ENCODE assay signal across 21 cellular contexts in genomic region chr10:12262278-12262981, GRCh38.
DNase-seq lines count a peak whose midpoint lies in the region; ATAC-seq, FAIRE-seq and TF ChIP-seq lines count a peak whose summit lies in the region.
"Had no signal": no experiment of that assay in that cellular context is flagged by ENCODE, and none has a peak within 500 bp of the region (broad histone marks: within the 10 kb centered on the region; RNA-seq: fewer than 3 reads in every experiment).

No MANE protein-coding gene starts in this region.

- no peak for TF ChIP-seq CTCF in GM12865 (IDR thresholded peaks at IDR 0.05; ENCODE audit: insufficient read depth, low read depth, low read length, missing control alignments)
- TF ChIP-seq CTCF in HepG2 (CRISPR knock-in tag; IDR thresholded peaks at IDR 0.05): no peak

- no peaks in the 10 kb centered on the region for H3K9me3 Mint-ChIP-seq in CD4-positive, alpha-beta memory T cell
- H3K9me3 Mint-ChIP-seq: T-cell had no signal

- CTCF ChIA-PET in CD4-positive, alpha-beta memory T cell (lab: Charles Lee; ENCODE audit: partially characterized antibody): interaction anchor here (1.0 to 10.1 kb wide), 11 partner anchors 47 to 447 kb away, joined by 3 to 240 read pairs (median 4); partner anchors contain the start of gene CAMK1D
- CTCF ChIA-PET in HepG2 (lab: Yijun Ruan, JAX; ENCODE audit: low intra/inter-chr PET ratio, low total read pairs): interaction anchor here (0.8 kb wide), 1 partner anchor 394 kb away, joined by 3 read pairs; no protein-coding TSS in a partner anchor

- H3K9ac ChIP-seq in HepG2 (ENCODE audit: insufficient read depth, low read depth, low read length) (no peak overlapping the region), Karpas-422 (ENCODE audit: low read length) (no peak overlapping the region)

- H3K36me3 Mint-ChIP-seq in CD4-positive, alpha-beta memory T cell: peaks cover 0 to 9% of the 10 kb centered on the region in 2 donors

- H2AFZ ChIP-seq in HepG2 (ENCODE audit: low read length) (no peak overlapping the region), Karpas-422 (ENCODE audit: low read length) (no peak overlapping the region)

- no peaks in the 10 kb centered on the region for H3K27me3 ChIP-seq in CD4-positive, alpha-beta memory T cell (ENCODE audit: insufficient read depth, low read length)
- H3K27me3 ChIP-seq in HepG2 (ENCODE audit: control insufficient read depth in 1 of 2, insufficient read depth in 2 of 2, low read length in 2 of 2): no peaks in the 10 kb centered on the region; a peak in 1 of 5 replicates
- H3K27me3 ChIP-seq in Karpas-422 (ENCODE audit: low read length): no peaks in the 10 kb centered on the region
- H3K27me3 ChIP-seq: MG63, uterus had no signal

- no TSS peak for BruUV-seq in HepG2 (replicated peaks; lab: Mats Ljungman, UMichigan)

- intact Hi-C loops in CD4-positive, alpha-beta memory T cell (cut with micrococcal nuclease): no loop called here
- intact Hi-C loops in HepG2 (cut with micrococcal nuclease; ENCODE audit: unreplicated experiment): no loop called here

- no peak overlapping the region for H3K4me2 ChIP-seq in HepG2 (ENCODE audit: low read depth, low read length)
- no peak overlapping the region for H3K4me2 ChIP-seq in Karpas-422 (ENCODE audit: low read depth, low read length, poor library complexity, severe bottlenecking)

- H3K36me3 ChIP-seq in CD4-positive, alpha-beta memory T cell (ENCODE audit: insufficient read depth, low read length): no peaks in the 10 kb centered on the region
- H3K36me3 ChIP-seq in HepG2 (replicated peaks in 1 of 2; ENCODE audit: control insufficient read depth in 1 of 2, insufficient read depth in 2 of 2, low read length in 2 of 2) (no peaks in the 10 kb centered on the region), Karpas-422 (ENCODE audit: insufficient read depth, low read length) (no peaks in the 10 kb centered on the region)
- H3K36me3 ChIP-seq: MG63, prostate gland, uterus had no signal

- no peaks in the 10 kb centered on the region for H3K27me3 Mint-ChIP-seq in CD4-positive, alpha-beta memory T cell
- H3K27me3 Mint-ChIP-seq: T-cell had no signal

- FAIRE-seq in HepG2 (lab: Jason Lieb, UNC): peak; percentile 92
- FAIRE-seq: G401.6, HTR-8/SVneo had no signal

- WGBS in HepG2 (ENCODE audit: low lambda C conversion rate): 27% methylated on average over 3 of the region's 3 CpGs

- no peak for TF ChIP-seq POLR2A in HepG2 (IDR thresholded peaks at IDR 0.05; ENCODE audit: insufficient read depth in 1 of 2, low read depth in 2 of 2, low read length in 2 of 2)

- peak overlapping the region in 2 of 7 donors; percentile 32 to 35 for H3K27ac Mint-ChIP-seq in CD4-positive, alpha-beta memory T cell
- H3K27ac Mint-ChIP-seq: endodermal cell, nephron progenitor cell, T-cell had no signal

- H3K4me3 ChIP-seq in CD4-positive, alpha-beta memory T cell (ENCODE audit: low read length in 2 of 2): no peak overlapping the region
- H3K4me3 ChIP-seq in GM12865 (ENCODE audit: low read depth, low read length) (no peak overlapping the region), HepG2 (replicated peaks in 1 of 3; ENCODE audit: insufficient read depth in 1 of 3, low read depth in 2 of 3, low read length in 3 of 3) (no peak overlapping the region), Karpas-422 (ENCODE audit: low read length) (no peak overlapping the region)
- H3K4me3 ChIP-seq: MG63, prostate gland, uterus had no signal

- TF ChIP-seq RAD21 in HepG2 (CRISPR knock-in tag; IDR thresholded peaks at IDR 0.05): no peak

- H4K20me1 ChIP-seq in HepG2 (ENCODE audit: insufficient read depth, low read length): no peaks in the 10 kb centered on the region
- no peaks in the 10 kb centered on the region for H4K20me1 ChIP-seq in Karpas-422 (ENCODE audit: insufficient read depth, low read depth, low read length)

- no peaks in the 10 kb centered on the region for H3K9me2 ChIP-seq in Karpas-422 (replicated peaks; ENCODE audit: insufficient read depth, low read length)

- peak; percentile 92 for ATAC-seq in HepG2

- POLR2A ChIA-PET in CD4-positive, alpha-beta memory T cell (lab: Charles Lee; ENCODE audit: partially characterized antibody): interaction anchor here (1.1 kb wide), 1 partner anchor 394 kb away, joined by 3 read pairs; no protein-coding TSS in a partner anchor
- POLR2A ChIA-PET in HepG2 (lab: Yijun Ruan, JAX): interaction anchor here (1.0 kb wide), 1 partner anchor 394 kb away, joined by 3 read pairs; no protein-coding TSS in a partner anchor

- peak in 4 of 5 donors; percentile 8 to 27 (median 16) for DNase-seq in CD4-positive, alpha-beta memory T cell
- DNase-seq in GM12865 (ENCODE audit: low read depth) (peak; percentile 4), SW480 (ENCODE audit: low spot score) (peak; percentile 73), HepG2 (ENCODE audit: low spot score) (peak; percentile 89), glomerular visceral epithelial cell (ENCODE audit: extremely low spot score) (no peak), Karpas-422 (no peak), EL (no peak)
- DNase-seq: anterior cingulate cortex; Caco-2; cerebellar nuclear complex; endodermal cell; head of caudate nucleus; MG63; NCI-H1436 treated with DMSO at 0.1 percent for 48 hours; nephron progenitor cell; stimulated activated CD4-positive, alpha-beta T cell treated with anti-CD3 and anti-CD28 coated beads, Interleukin-4, amount 100 ng/mL, for 24 hours; uterus had no signal

- no peak overlapping the region for H3K4me3 Mint-ChIP-seq in CD4-positive, alpha-beta memory T cell
- H3K4me3 Mint-ChIP-seq: endodermal cell, nephron progenitor cell, T-cell had no signal

- H3K27ac ChIP-seq in CD4-positive, alpha-beta memory T cell (ENCODE audit: low read depth, low read length): no peak overlapping the region
- H3K27ac ChIP-seq in HepG2 (ENCODE audit: extremely low read length, insufficient read depth, low read length): no peak overlapping the region
- no peak overlapping the region for H3K27ac ChIP-seq in Karpas-422 (ENCODE audit: low read length)
- H3K27ac ChIP-seq: prostate gland, uterus had no signal

- H3K4me1 Mint-ChIP-seq in CD4-positive, alpha-beta memory T cell: peaks cover 7 to 18% (median 13%) of the 10 kb centered on the region in 4 donors

- in situ Hi-C loops in HepG2 (cut with HindIII; ENCODE audit: extremely low pct_ligation_motif_present, low pct_unique_long_range_greater_than_20kb): loop anchor here (10.0 kb wide), 1 partner anchor 392 kb away; no protein-coding TSS in a partner anchor

- no peaks in the 10 kb centered on the region for H3K79me2 ChIP-seq in HepG2 (ENCODE audit: insufficient read depth, low read length)
- no peaks in the 10 kb centered on the region for H3K79me2 ChIP-seq in Karpas-422 (ENCODE audit: low read length)

- H3K9me3 ChIP-seq in CD4-positive, alpha-beta memory T cell (ENCODE audit: control insufficient read depth in 1 of 2, low read length in 2 of 2): no peaks in the 10 kb centered on the region
- H3K9me3 ChIP-seq in HepG2 (ENCODE audit: low read length) (no peaks in the 10 kb centered on the region), Karpas-422 (ENCODE audit: low read length) (no peaks in the 10 kb centered on the region)
- H3K9me3 ChIP-seq: Caco-2, MG63, prostate gland, uterus had no signal

- H3K4me1 ChIP-seq in CD4-positive, alpha-beta memory T cell (ENCODE audit: insufficient read depth, low read length): peaks cover 4% of the 10 kb centered on the region
- H3K4me1 ChIP-seq in HepG2 (ENCODE audit: insufficient read depth, low read length): peaks cover 34% of the 10 kb centered on the region
- H3K4me1 ChIP-seq in Karpas-422 (ENCODE audit: low read length): peaks cover 11% of the 10 kb centered on the region
- H3K4me1 ChIP-seq: prostate gland, uterus had no signal

- peak in 1 of 2 experiments; percentile 64; a peak in 2 of 4 replicates for TF ChIP-seq EP300 in HepG2 (IDR thresholded peaks at IDR 0.05; ENCODE audit: low read depth in 2 of 2, low read length in 2 of 2)
- peak; percentile 27; the same call in 1 of the 2 replicates for TF ChIP-seq EP300 in HepG2 (CRISPR knock-in tag; IDR thresholded peaks at IDR 0.05; ENCODE audit: borderline replicate concordance)

TF ChIP-seq in HepG2, 621 proteins besides CTCF, POLR2A, EP300 and RAD21 (continues in another document):
- TF ChIP-seq, protein P1, sequence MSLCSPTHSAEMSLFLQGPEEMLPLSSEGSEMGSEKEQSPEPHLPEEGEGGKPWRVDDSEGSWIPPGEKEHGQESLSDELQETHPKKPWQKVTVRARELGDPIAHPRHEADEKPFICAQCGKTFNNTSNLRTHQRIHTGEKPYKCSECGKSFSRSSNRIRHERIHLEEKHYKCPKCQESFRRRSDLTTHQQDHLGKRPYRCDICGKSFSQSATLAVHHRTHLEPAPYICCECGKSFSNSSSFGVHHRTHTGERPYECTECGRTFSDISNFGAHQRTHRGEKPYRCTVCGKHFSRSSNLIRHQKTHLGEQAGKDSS (CRISPR knock-in tag; IDR thresholded peaks at IDR 0.05; ENCODE audit: borderline replicate concordance, low read depth): no peak
- TF ChIP-seq ZNF552 (CRISPR knock-in tag; IDR thresholded peaks at IDR 0.05; ENCODE audit: borderline replicate concordance) (no peak), ZNF251 (CRISPR knock-in tag; IDR thresholded peaks at IDR 0.05) (no peak), CENPX (CRISPR knock-in tag; IDR thresholded peaks at IDR 0.05) (no peak), FOXP1 (IDR thresholded peaks at IDR 0.05) (no peak), FOXP1 (CRISPR knock-in tag; IDR thresholded peaks at IDR 0.05) (peak; percentile 81), HNRNPH1 (optimal IDR thresholded peaks at IDR 0.05; ENCODE audit: low read depth, low read length) (no peak), NONO (IDR thresholded peaks at IDR 0.05) (no peak), NONO (CRISPR knock-in tag; conservative IDR thresholded peaks at IDR 0.05) (peak; percentile 64; the same call in 1 of the 2 replicates), ZNF143 (CRISPR knock-in tag; IDR thresholded peaks at IDR 0.05) (no peak), FOXP4 (CRISPR knock-in tag; IDR thresholded peaks at IDR 0.05) (peak; percentile 85), CHD2 (IDR thresholded peaks at IDR 0.05; ENCODE audit: low read depth, low read length) (no peak), CREB1 (IDR thresholded peaks at IDR 0.05) (no peak), CREB1 (CRISPR knock-in tag; IDR thresholded peaks at IDR 0.05) (no peak)

Comparison
In these comparisons a context has a peak if more than half of its experiments do, and no peak if none do; other contexts are left out.
1. DNase-seq: peak in CD4-positive, alpha-beta memory T cell (4 of 5), GM12865 (single experiment), SW480 (single experiment) and HepG2 (single experiment); none in glomerular visceral epithelial cell (single experiment), Karpas-422 (single experiment) and EL (single experiment).